ENCODE assay signal across 15 cellular contexts in the genomic region with DNA sequence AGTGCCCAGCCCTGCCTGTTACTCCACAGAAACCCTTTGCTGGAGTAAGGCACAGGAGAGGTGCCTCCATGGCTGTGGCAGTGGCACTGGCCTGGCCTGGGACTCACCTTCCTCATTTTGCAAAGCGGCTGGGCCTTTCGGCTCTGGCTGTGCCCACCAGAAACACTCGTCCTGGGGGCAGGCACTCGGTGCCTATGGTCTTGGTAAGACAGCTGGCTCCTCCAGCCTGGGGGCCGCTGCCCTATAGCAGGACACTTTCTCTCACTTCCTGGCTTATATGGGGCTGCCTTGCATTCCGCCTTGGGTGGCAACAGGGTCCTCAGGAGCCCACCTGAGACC. TPM values are rescaled to one million over a fixed set of nuclear protein-coding genes. Genes with fewer than 3 reads are reported as not detected.
DNase-seq lines count a peak whose midpoint lies in the region; ATAC-seq, FAIRE-seq and TF ChIP-seq lines count a peak whose summit lies in the region.
"Had no signal": no experiment of that assay in that cellular context is flagged by ENCODE, and none has a peak within 500 bp of the region (broad histone marks: within the 10 kb centered on the region; RNA-seq: fewer than 3 reads in every experiment).

No MANE protein-coding gene starts in this region.

- peak overlapping the region; percentile 28 for H4K5ac ChIP-seq in IMR-90 (ENCODE audit: low read depth, low read length)

- dilution Hi-C loops in IMR-90 (cut with HindIII; ENCODE audit: low sequenced_read_pairs, unreplicated experiment) = no loop called here

- peak overlapping the region; percentile 75 for H2BK20ac ChIP-seq in IMR-90 (ENCODE audit: low read depth, low read length)

- H3K18ac ChIP-seq in IMR-90 (ENCODE audit: low read depth, low read length) (peak overlapping the region; percentile 82), mesenchymal stem cell (ENCODE audit: low read depth in 1 of 2, low read length in 2 of 2) (peak overlapping the region; percentile 1 to 86)

- H3K23ac ChIP-seq in IMR-90 (ENCODE audit: low read depth, low read length) = peak overlapping the region; percentile 83
- peak overlapping the region in 1 of 2 experiments; percentile 40 for H3K23ac ChIP-seq in mesenchymal stem cell (ENCODE audit: low read length in 2 of 2)

- H3K27me3 ChIP-seq in IMR-90 (ENCODE audit: control insufficient read depth, insufficient read depth, low read length) = no peaks in the 10 kb centered on the region
- H3K27me3 ChIP-seq in brain microvascular endothelial cell (replicated peaks) = no peaks in the 10 kb centered on the region
- no peaks in the 10 kb centered on the region for H3K27me3 ChIP-seq in mesenchymal stem cell (ENCODE audit: control insufficient read depth in 1 of 2, insufficient read depth in 1 of 2, low read length in 2 of 2)
- no peaks in the 10 kb centered on the region for H3K27me3 ChIP-seq in thyroid gland

- TF ChIP-seq RAD21 in IMR-90 (IDR thresholded peaks at IDR 0.05; ENCODE audit: low read length) = no peak

- POLR2A ChIA-PET in IMR-90 (lab: Charles Lee; ENCODE audit: unreplicated experiment) = no interaction called here

- H4K8ac ChIP-seq in IMR-90 (ENCODE audit: low read depth in 2 of 2, low read length in 2 of 2) (peak overlapping the region; percentile 64 to 91; a peak in 3 of 4 replicates), mesenchymal stem cell (ENCODE audit: low read length) (no peak overlapping the region)

- H3K4me1 ChIP-seq in IMR-90 (ENCODE audit: control insufficient read depth, insufficient read depth, low read length) (peaks cover 72% of the 10 kb centered on the region), mesenchymal stem cell (ENCODE audit: control insufficient read depth, insufficient read depth, low read depth, low read length) (peaks cover 82% of the 10 kb centered on the region), thyroid gland (peaks cover 95 to 100% of the 10 kb centered on the region in 2 donors)

- H3K4ac ChIP-seq in IMR-90 (ENCODE audit: low read depth, low read length) (peak overlapping the region; percentile 95), mesenchymal stem cell (ENCODE audit: low read depth in 1 of 2, low read length in 2 of 2) (peak overlapping the region in 1 of 2 experiments; percentile 19)

- H2BK5ac ChIP-seq in IMR-90 (ENCODE audit: low read depth, low read length, poor library complexity, severe bottlenecking) (peak overlapping the region; percentile 95), mesenchymal stem cell (ENCODE audit: low read depth, low read length, poor library complexity, severe bottlenecking) (no peak overlapping the region)

- no TSS peak for BruUV-seq in IMR-90 (replicated peaks; lab: Mats Ljungman, UMichigan)

- CTCF ChIA-PET in IMR-90 (lab: Yijun Ruan, JAX) = no interaction called here

- H3K4me3 ChIP-seq in IMR-90 (ENCODE audit: insufficient read depth, low read depth, low read length) (no peak overlapping the region), brain microvascular endothelial cell (ENCODE audit: low read depth, low read length) (no peak overlapping the region), mesenchymal stem cell (ENCODE audit: insufficient read depth in 1 of 2, low read depth in 1 of 2, low read length in 2 of 2) (peak overlapping the region in 1 of 2 experiments; percentile 40), thyroid gland (replicated peaks in 1 of 3) (no peak overlapping the region), foreskin fibroblast (ENCODE audit: low read depth in 1 of 2, low read length in 2 of 2) (no peak overlapping the region)

- TF ChIP-seq CTCF in IMR-90 (conservative IDR thresholded peaks at IDR 0.05; ENCODE audit: low read depth, low read length) (no peak), brain microvascular endothelial cell (IDR thresholded peaks at IDR 0.05; ENCODE audit: low read depth, low read length, missing control alignments) (no peak), thyroid gland (IDR thresholded peaks at IDR 0.05) (no peak), foreskin fibroblast (IDR thresholded peaks at IDR 0.05; ENCODE audit: low read depth, low read length) (no peak)

- H3K9ac ChIP-seq in IMR-90 (ENCODE audit: low read depth, low read length) = peak overlapping the region; percentile 19; the same call in 1 of the 2 replicates
- H3K9ac ChIP-seq in mesenchymal stem cell (ENCODE audit: low read length) = peak overlapping the region; percentile 71

- in situ Hi-C loops in IMR-90 (cut with MboI; ENCODE audit: low sequenced_read_pairs) (loop anchor here (5.0 kb wide), 1 partner anchor 105 kb away; no protein-coding TSS in a partner anchor), brain microvascular endothelial cell (cut with HindIII; ENCODE audit: low pct_ligation_motif_present, low sequenced_read_pairs) (no loop called here)

- no peaks in the 10 kb centered on the region for H3K9me3 ChIP-seq in IMR-90 (ENCODE audit: control insufficient read depth, insufficient read depth, low read length)
- no peaks in the 10 kb centered on the region for H3K9me3 ChIP-seq in mesenchymal stem cell (ENCODE audit: control insufficient read depth, low read length)
- H3K9me3 ChIP-seq in thyroid gland = no peaks in the 10 kb centered on the region

- H3K27ac ChIP-seq in IMR-90 (ENCODE audit: insufficient read depth, low read length) (peak overlapping the region; percentile 74), brain microvascular endothelial cell (peak overlapping the region; percentile 79), mesenchymal stem cell (ENCODE audit: low read length, poor library complexity, severe bottlenecking) (no peak overlapping the region), thyroid gland (peak overlapping the region in 2 of 3 donors; percentile 60 to 80)

- no peak overlapping the region; the same call in 1 of the 2 replicates for H3K56ac ChIP-seq in IMR-90 (ENCODE audit: extremely low read depth, insufficient read depth, low read length)

- H2BK15ac ChIP-seq in IMR-90 (ENCODE audit: low read depth, low read length) = peak overlapping the region; percentile 86; the same call in 1 of the 3 replicates
- H2BK15ac ChIP-seq in mesenchymal stem cell (ENCODE audit: low read depth, poor library complexity, severe bottlenecking) = no peak overlapping the region

- H2AFZ ChIP-seq in IMR-90 (replicated peaks; ENCODE audit: low read length, poor library complexity) (peak overlapping the region; percentile 39), mesenchymal stem cell (ENCODE audit: low read depth, low read length) (no peak overlapping the region)

- H2BK12ac ChIP-seq in mesenchymal stem cell (ENCODE audit: low read length in 2 of 2) = peak overlapping the region in 1 of 2 experiments; percentile 23

- peak overlapping the region; percentile 95 for H4K91ac ChIP-seq in IMR-90 (ENCODE audit: insufficient read depth, low read depth, low read length)
- H4K91ac ChIP-seq in mesenchymal stem cell (ENCODE audit: low read length) = peak overlapping the region; percentile 10

- H4K20me1 ChIP-seq in IMR-90 (ENCODE audit: insufficient read depth, low read length) = peaks cover 99% of the 10 kb centered on the region

- ATAC-seq in IMR-90 (ENCODE audit: low read depth) (no peak), HG03139 (IDR thresholded peaks at IDR 0.05; ENCODE audit: unreplicated experiment) (no peak)
- ATAC-seq: activated naive CD8-positive, alpha-beta T cell treated with anti-CD3 and anti-CD28 coated beads, Interleukin-2, amount 50 U/mL, for 24 hours had no signal

- H2AK9ac ChIP-seq in IMR-90 (replicated peaks; ENCODE audit: low read depth, low read length, poor library complexity) = peak overlapping the region; percentile 95

- DNase-seq in IMR-90 (no peak), brain microvascular endothelial cell (no peak), mesenchymal stem cell (no peak), thyroid gland (no peak), RCC 7860 (ENCODE audit: low spot score) (no peak), foreskin fibroblast (no peak)
- DNase-seq: activated CD4-positive, alpha-beta memory T cell treated with anti-CD3 and anti-CD28 coated beads for 36 hours; activated naive CD8-positive, alpha-beta T cell treated with anti-CD3 and anti-CD28 coated beads, Interleukin-2, amount 50 U/mL, for 24 hours; CD4-positive, alpha-beta T cell; DND-41; NCI-H187 treated with DMSO at 0.1 percent for 48 hours; occipital lobe; stimulated activated CD4-positive, alpha-beta T cell treated with anti-CD3 and anti-CD28 coated beads, Interleukin-12 subunit alpha, Interleukin-12 subunit beta, amount 100 ng/mL, for 4 hours had no signal

- WGBS in IMR-90 (ENCODE audit: extremely low coverage in 2 of 2, insufficient read length in 1 of 2), 2 experiments = 96% methylated on average over 5 of the region's 6 CpGs; no CpG with 5 or more reads in 1 of the 2 experiments
- 96% methylated on average over 6 of the region's 6 CpGs for WGBS in mesenchymal stem cell
- 76 to 96% methylated on average over 2 to 6 of the region's 6 CpGs for WGBS in thyroid gland, 2 donors

- peak overlapping the region; percentile 96 for H2BK120ac ChIP-seq in IMR-90 (ENCODE audit: low read depth, low read length)
- no peak overlapping the region for H2BK120ac ChIP-seq in mesenchymal stem cell (ENCODE audit: low read depth, low read length)

- H3K36me3 ChIP-seq in IMR-90 (ENCODE audit: control insufficient read depth, insufficient read depth, low read length) (no peaks in the 10 kb centered on the region; the same call in 1 of the 2 replicates), brain microvascular endothelial cell (replicated peaks) (no peaks in the 10 kb centered on the region), mesenchymal stem cell (ENCODE audit: control insufficient read depth in 1 of 2, insufficient read depth in 2 of 2, low read depth in 1 of 2, low read length in 2 of 2) (peaks cover 21 to 25% of the 10 kb centered on the region in 2 experiments), thyroid gland (no peaks in the 10 kb centered on the region)

- H3K4me2 ChIP-seq in IMR-90 (ENCODE audit: low read depth, low read length) = no peak overlapping the region
- H3K4me2 ChIP-seq in mesenchymal stem cell (ENCODE audit: low read length, poor library complexity, severe bottlenecking) = no peak overlapping the region

- TF ChIP-seq POLR2A in IMR-90 (IDR thresholded peaks at IDR 0.05; ENCODE audit: low read depth, low read length) (no peak), thyroid gland (IDR thresholded peaks at IDR 0.05) (no peak)

- peaks cover 70% of the 10 kb centered on the region for H3K9me1 ChIP-seq in IMR-90 (ENCODE audit: insufficient read depth, low read length)

- intact Hi-C loops in IMR-90 (cut with micrococcal nuclease) = loop anchor here (5.0 kb wide), 1 partner anchor 45 kb away; no protein-coding TSS in a partner anchor
- intact Hi-C loops in thyroid gland (cut with DNase I) = no loop called here

- H3K79me1 ChIP-seq in IMR-90 (ENCODE audit: low read depth in 1 of 2, low read length in 2 of 2) (peaks cover 22 to 91% of the 10 kb centered on the region in 2 experiments), mesenchymal stem cell (replicated peaks; ENCODE audit: low read length, poor library complexity, severe bottlenecking) (no peaks in the 10 kb centered on the region)

- FAIRE-seq in RCC 7860 (lab: Jason Lieb, UNC) = no peak
- FAIRE-seq: endothelial cell of umbilical vein had no signal

- H2AK5ac ChIP-seq in IMR-90 (ENCODE audit: low read depth, low read length) = peak overlapping the region; percentile 99
- no peak overlapping the region for H2AK5ac ChIP-seq in mesenchymal stem cell (ENCODE audit: low read length, severe bottlenecking)

- H3K14ac ChIP-seq in IMR-90 (replicated peaks; ENCODE audit: low read depth, low read length) (peak overlapping the region; percentile 89), mesenchymal stem cell (ENCODE audit: low read length in 2 of 2) (peak overlapping the region in 1 of 2 experiments; percentile 72)

RNA-seq across cellular contexts. Expression of a gene that starts 13.2 kb away (rescaled TPM):
- total RNA-seq in IMR-90 (2012; rRNA removed) (6.6 and 6.7 TPM in 2 replicates), thyroid gland (100 to 1,000 TPM in 2 of 4 donors, 10 to 100 TPM in 2; 59.9 to 128 (median 94.4) TPM)
- 43.2 and 48.7 TPM in 2 replicates for polyA plus RNA-seq in IMR-90 (2012; rRNA removed)
- 39.5 and 51.2 TPM in 2 replicates for polyA plus RNA-seq in IMR-90 (2012; cell fraction: cytosol; rRNA removed)
- polyA plus RNA-seq in IMR-90 (2012; cell fraction: nucleus; rRNA removed; ENCODE audit: low replicate concordance) = 57.0 and 113 TPM in 2 replicates
- polyA plus RNA-seq in mesenchymal stem cell (2013, experiment 1 of 2) = 36.4 TPM
- 35.8 TPM for polyA plus RNA-seq in mesenchymal stem cell (2013, experiment 2 of 2)
